ENCODE assay signal across 14 cellular contexts in genomic region chr2:237181844-237182243, GRCh38.
A peak's percentile ranks its signal among the peaks of the same experiment; 100 is the strongest.
DNase-seq lines count a peak whose midpoint lies in the region; ATAC-seq and TF ChIP-seq lines count a peak whose summit lies in the region.
"Had no signal": no experiment of that assay in that cellular context is flagged by ENCODE, and none has a peak within 500 bp of the region (broad histone marks: within the 10 kb centered on the region; RNA-seq: fewer than 3 reads in every experiment).

No MANE protein-coding gene starts in this region.

- ATAC-seq in natural killer cell treated with Interleukin-12 subunit alpha and Interleukin-12 subunit beta and Interleukin-15 and Interleukin-18, amount 100 ng/mL, for 72 hours: no peak
- no peak for ATAC-seq in GM21825 (IDR thresholded peaks at IDR 0.05; ENCODE audit: unreplicated experiment)
- ATAC-seq: stimulated activated naive B cell treated with anti-CD40 and anti-IgM and Interleukin-4, amounts not matched to agents 10 μg/mL and 1 μg/mL and 100 μg/mL, for 72 hours had no signal

- DNase-seq in AG08395 (ENCODE audit: low spot score) (peak; percentile 86), RPMI7951 (ENCODE audit: low read depth) (peak; percentile 97), fibroblast of peridontal ligament (ENCODE audit: extremely low read depth) (peak; percentile 96), osteocyte (ENCODE audit: extremely low spot score, unreplicated experiment) (no peak), NCI-H1694 treated with DMSO at 0.1 percent for 48 hours (lab: John Stamatoyannopoulos, UW) (no peak), GM10248 (ENCODE audit: extremely low spot score) (no peak)
- no peak for DNase-seq in natural killer cell treated with Interleukin-12 subunit alpha and Interleukin-12 subunit beta and Interleukin-15 and Interleukin-18, amount 100 ng/mL, for 72 hours (ENCODE audit: low spot score)
- DNase-seq: activated T-cell treated with anti-CD3 and anti-CD28 coated beads for 4 hours; cortex of kidney; NCI-H510A treated with DMSO at 0.1 percent for 48 hours; spleen; stimulated activated naive B cell treated with anti-CD40 and anti-IgM and Interleukin-4, amounts not matched to agents 10 μg/mL and 1 μg/mL and 100 μg/mL, for 72 hours had no signal

- POLR2A ChIA-PET in GM10248 (lab: Yijun Ruan, JAX): no interaction called here

- no peaks in the 10 kb centered on the region for H3K36me3 Mint-ChIP-seq in osteocyte (ENCODE audit: unreplicated experiment)
- H3K36me3 Mint-ChIP-seq in natural killer cell treated with Interleukin-12 subunit alpha and Interleukin-12 subunit beta and Interleukin-15 and Interleukin-18, amount 100 ng/mL, for 72 hours: no peaks in the 10 kb centered on the region
- H3K36me3 Mint-ChIP-seq: stimulated activated naive B cell treated with anti-CD40 and anti-IgM and Interleukin-4, amounts not matched to agents 10 μg/mL and 1 μg/mL and 100 μg/mL, for 72 hours had no signal

- no peaks in the 10 kb centered on the region for H3K27me3 Mint-ChIP-seq in osteocyte (ENCODE audit: unreplicated experiment)
- H3K27me3 Mint-ChIP-seq in natural killer cell treated with Interleukin-12 subunit alpha and Interleukin-12 subunit beta and Interleukin-15 and Interleukin-18, amount 100 ng/mL, for 72 hours: peaks cover 25 to 58% of the 10 kb centered on the region in 2 donors

- CTCF ChIA-PET in GM10248 (lab: Yijun Ruan, JAX): interaction anchor here (1.0 to 1.7 kb wide), 3 partner anchors 9 to 36 kb away, joined by 3 read pairs; no protein-coding TSS in a partner anchor

- no peak overlapping the region for H3K4me3 Mint-ChIP-seq in osteocyte (ENCODE audit: unreplicated experiment)
- H3K4me3 Mint-ChIP-seq in natural killer cell treated with Interleukin-12 subunit alpha and Interleukin-12 subunit beta and Interleukin-15 and Interleukin-18, amount 100 ng/mL, for 72 hours: no peak overlapping the region
- H3K4me3 Mint-ChIP-seq: stimulated activated naive B cell treated with anti-CD40 and anti-IgM and Interleukin-4, amounts not matched to agents 10 μg/mL and 1 μg/mL and 100 μg/mL, for 72 hours; T-helper 2 cell treated with Interferon-gamma antibody and Interleukin-4, amounts not matched to agents 5 μg/mL and 100 μg/mL, for 36 hours had no signal

- peaks cover 60% of the 10 kb centered on the region for H3K4me1 Mint-ChIP-seq in osteocyte (ENCODE audit: unreplicated experiment)
- no peaks in the 10 kb centered on the region for H3K4me1 Mint-ChIP-seq in natural killer cell treated with Interleukin-12 subunit alpha and Interleukin-12 subunit beta and Interleukin-15 and Interleukin-18, amount 100 ng/mL, for 72 hours (ENCODE audit: low read depth in 2 of 2)
- H3K4me1 Mint-ChIP-seq: stimulated activated naive B cell treated with anti-CD40 and anti-IgM and Interleukin-4, amounts not matched to agents 10 μg/mL and 1 μg/mL and 100 μg/mL, for 72 hours had no signal

- H3K9me3 Mint-ChIP-seq in osteocyte (ENCODE audit: unreplicated experiment): no peaks in the 10 kb centered on the region
- no peaks in the 10 kb centered on the region for H3K9me3 Mint-ChIP-seq in natural killer cell treated with Interleukin-12 subunit alpha and Interleukin-12 subunit beta and Interleukin-15 and Interleukin-18, amount 100 ng/mL, for 72 hours
- H3K9me3 Mint-ChIP-seq: stimulated activated naive B cell treated with anti-CD40 and anti-IgM and Interleukin-4, amounts not matched to agents 10 μg/mL and 1 μg/mL and 100 μg/mL, for 72 hours; T-helper 2 cell treated with Interferon-gamma antibody and Interleukin-4, amounts not matched to agents 5 μg/mL and 100 μg/mL, for 36 hours had no signal

- TF ChIP-seq CTCF in osteocyte (IDR thresholded peaks at IDR 0.05): no peak
- no peak for TF ChIP-seq CTCF in GM10248 (IDR thresholded peaks at IDR 0.05; ENCODE audit: control extremely low read depth, extremely low read depth, low read depth, missing control alignments)

- H3K27ac Mint-ChIP-seq in osteocyte (ENCODE audit: unreplicated experiment): peak overlapping the region; percentile 38
- H3K27ac Mint-ChIP-seq in natural killer cell treated with Interleukin-12 subunit alpha and Interleukin-12 subunit beta and Interleukin-15 and Interleukin-18, amount 100 ng/mL, for 72 hours: no peak overlapping the region
- H3K27ac Mint-ChIP-seq: stimulated activated naive B cell treated with anti-CD40 and anti-IgM and Interleukin-4, amounts not matched to agents 10 μg/mL and 1 μg/mL and 100 μg/mL, for 72 hours; T-helper 2 cell treated with Interferon-gamma antibody and Interleukin-4, amounts not matched to agents 5 μg/mL and 100 μg/mL, for 36 hours had no signal

Comparison
In these comparisons a context has a peak if more than half of its experiments do, and no peak if none do; other contexts are left out.
1. DNase-seq: peak in AG08395 (single experiment), RPMI7951 (single experiment) and fibroblast of peridontal ligament (single experiment); none in osteocyte (single experiment), NCI-H1694 treated with DMSO at 0.1 percent for 48 hours (single experiment), GM10248 (single experiment) and natural killer cell treated with Interleukin-12 subunit alpha and Interleukin-12 subunit beta and Interleukin-15 and Interleukin-18, amount 100 ng/mL, for 72 hours (single experiment).